In genomic region chr2:105857076-105857740, GRCh38 we compare ENCODE assay signal across 11 cellular contexts.
DNase-seq lines count a peak whose midpoint lies in the region; ATAC-seq and TF ChIP-seq lines count a peak whose summit lies in the region.
"Had no signal": no experiment of that assay in that cellular context is flagged by ENCODE, and none has a peak within 500 bp of the region (broad histone marks: within the 10 kb centered on the region; RNA-seq: fewer than 3 reads in every experiment).

No MANE protein-coding gene starts in this region.

- intact Hi-C loops in activated naive CD4-positive, alpha-beta T cell treated with anti-CD3 and anti-CD28 coated beads for 36 hours (cut with micrococcal nuclease): loop anchor here (2.0 kb wide), 2 partner anchors 78 to 118 kb away; no protein-coding TSS in a partner anchor
- intact Hi-C loops in vagina (cut with DNase I) (no loop called here), tibial artery (cut with DNase I; ENCODE audit: low total_unique reads) (no loop called here)

- H3K36me3 ChIP-seq in vagina (peaks cover 0 to 9% of the 10 kb centered on the region in 2 donors), tibial artery (peaks cover 0 to 12% (median 10%) of the 10 kb centered on the region in 3 donors)

- no peaks in the 10 kb centered on the region for H3K9me3 Mint-ChIP-seq in activated naive CD4-positive, alpha-beta T cell treated with anti-CD3 and anti-CD28 coated beads for 36 hours
- H3K9me3 Mint-ChIP-seq: dendritic cell treated with granulocyte-macrophage colony-stimulating factor and Interleukin-4, amounts not matched to agents 40 ng/mL and 50 ng/mL, for 4 days had no signal

- peaks cover 48% of the 10 kb centered on the region for H3K36me3 Mint-ChIP-seq in activated naive CD4-positive, alpha-beta T cell treated with anti-CD3 and anti-CD28 coated beads for 36 hours (ENCODE audit: low read depth)

- peaks cover 88% of the 10 kb centered on the region for H3K4me1 Mint-ChIP-seq in activated naive CD4-positive, alpha-beta T cell treated with anti-CD3 and anti-CD28 coated beads for 36 hours (ENCODE audit: low read depth)

- no peak overlapping the region for H3K4me3 ChIP-seq in vagina
- H3K4me3 ChIP-seq in tibial artery: no peak overlapping the region

- DNase-seq in activated naive CD4-positive, alpha-beta T cell treated with anti-CD3 and anti-CD28 coated beads for 36 hours: peak; percentile 50
- no peak for DNase-seq in activated naive CD4-positive, alpha-beta T cell treated with anti-CD3 and anti-CD28 coated beads, Interleukin-2, amount 50 U/mL, for 16 hours
- peak; percentile 80 for DNase-seq in activated effector memory CD4-positive, alpha-beta T cell treated with anti-CD3 and anti-CD28 coated beads, Interleukin-2, amount 50 U/mL, for 16 hours
- DNase-seq in islet precursor cell (peak; percentile 52), vagina (ENCODE audit: extremely low spot score in 2 of 2) (peak in 1 of 2 donors; percentile 32), NCI-H187 (lab: John Stamatoyannopoulos, UW) (no peak), tibial artery (no peak)
- DNase-seq: midbrain had no signal

- TF ChIP-seq POLR2A in vagina (IDR thresholded peaks at IDR 0.05): no peak

- CTCF ChIA-PET in activated naive CD4-positive, alpha-beta T cell treated with anti-CD3 and anti-CD28 coated beads for 36 hours (lab: Charles Lee): interaction anchor here (0.7 to 1.3 kb wide), 6 partner anchors 19 to 120 kb away, joined by 3 to 6 read pairs (median 3); no protein-coding TSS in a partner anchor

- H3K4me3 Mint-ChIP-seq in activated naive CD4-positive, alpha-beta T cell treated with anti-CD3 and anti-CD28 coated beads for 36 hours: peak overlapping the region; percentile 65
- H3K4me3 Mint-ChIP-seq: dendritic cell treated with granulocyte-macrophage colony-stimulating factor and Interleukin-4, amounts not matched to agents 40 ng/mL and 50 ng/mL, for 4 days had no signal

- no peaks in the 10 kb centered on the region for H3K9me3 ChIP-seq in vagina
- no peaks in the 10 kb centered on the region for H3K9me3 ChIP-seq in tibial artery

- H3K27ac ChIP-seq in vagina: peak overlapping the region; percentile 59
- H3K27ac ChIP-seq in tibial artery: no peak overlapping the region

- no peaks in the 10 kb centered on the region for H3K27me3 ChIP-seq in vagina
- H3K27me3 ChIP-seq in tibial artery: no peaks in the 10 kb centered on the region

- no peaks in the 10 kb centered on the region for H3K27me3 Mint-ChIP-seq in activated naive CD4-positive, alpha-beta T cell treated with anti-CD3 and anti-CD28 coated beads for 36 hours (ENCODE audit: low read depth)
- H3K27me3 Mint-ChIP-seq: dendritic cell treated with granulocyte-macrophage colony-stimulating factor and Interleukin-4, amounts not matched to agents 40 ng/mL and 50 ng/mL, for 4 days had no signal

- no peak for TF ChIP-seq CTCF in vagina (IDR thresholded peaks at IDR 0.05)
- no peak for TF ChIP-seq CTCF in tibial artery (IDR thresholded peaks at IDR 0.05)

- ATAC-seq in GM18868 (IDR thresholded peaks at IDR 0.05; ENCODE audit: unreplicated experiment): no peak
- ATAC-seq: SK-N-SH treated with all-trans-retinoic acid at 6 μM for 48 hours had no signal

- peaks cover 16% of the 10 kb centered on the region for H3K4me1 ChIP-seq in vagina
- H3K4me1 ChIP-seq in tibial artery: peaks cover 0 to 6% (median 0%) of the 10 kb centered on the region in 4 donors

- H3K27ac Mint-ChIP-seq in activated naive CD4-positive, alpha-beta T cell treated with anti-CD3 and anti-CD28 coated beads for 36 hours: peak overlapping the region; percentile 91
- H3K27ac Mint-ChIP-seq: dendritic cell treated with granulocyte-macrophage colony-stimulating factor and Interleukin-4, amounts not matched to agents 40 ng/mL and 50 ng/mL, for 4 days had no signal

Comparison
In these comparisons a context has a peak if more than half of its experiments do, and no peak if none do; other contexts are left out.
1. DNase-seq: peak in activated naive CD4-positive, alpha-beta T cell treated with anti-CD3 and anti-CD28 coated beads for 36 hours (single experiment), activated effector memory CD4-positive, alpha-beta T cell treated with anti-CD3 and anti-CD28 coated beads, Interleukin-2, amount 50 U/mL, for 16 hours (single experiment) and islet precursor cell (single experiment); none in activated naive CD4-positive, alpha-beta T cell treated with anti-CD3 and anti-CD28 coated beads, Interleukin-2, amount 50 U/mL, for 16 hours (single experiment), NCI-H187 (0 of 2) and tibial artery (0 of 2).